ENCODE assay signal across 20 cellular contexts in the genomic region with DNA sequence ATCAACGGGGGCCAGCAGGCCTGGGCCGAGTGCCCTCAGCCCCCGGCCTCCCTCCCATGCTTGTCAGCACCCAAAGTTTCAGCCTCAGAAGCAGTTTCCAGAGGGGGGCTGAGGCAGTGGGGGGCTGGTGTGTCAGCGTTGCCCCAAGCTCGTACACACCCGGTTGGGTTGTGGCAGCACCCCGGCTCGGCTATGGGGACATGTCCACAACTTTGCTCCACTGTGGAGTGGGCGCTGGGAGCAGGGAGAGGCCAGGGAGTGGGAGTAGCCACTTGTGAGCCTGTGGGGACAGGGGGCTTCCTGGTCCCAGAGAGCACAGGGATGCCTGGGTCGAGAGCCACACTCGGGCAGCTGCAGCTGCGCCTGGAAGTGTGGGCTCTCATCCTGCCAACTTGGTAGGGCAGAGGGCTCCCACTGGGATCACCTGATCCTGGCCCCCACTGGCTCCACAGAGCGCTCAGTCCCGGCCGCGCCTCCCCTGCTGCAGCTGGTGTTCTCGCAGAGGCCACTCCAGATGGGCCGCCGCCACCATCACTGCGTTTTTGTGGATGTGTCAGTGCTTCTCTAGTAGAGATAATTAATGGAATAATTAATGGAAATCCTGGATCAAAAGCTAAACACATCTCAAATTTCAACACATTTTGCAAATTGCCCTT.
A peak's percentile ranks its signal among the peaks of the same experiment; 100 is the strongest.
DNase-seq lines count a peak whose midpoint lies in the region; ATAC-seq and TF ChIP-seq lines count a peak whose summit lies in the region.
"Had no signal": no experiment of that assay in that cellular context is flagged by ENCODE, and none has a peak within 500 bp of the region (broad histone marks: within the 10 kb centered on the region; RNA-seq: fewer than 3 reads in every experiment).

No MANE protein-coding gene starts in this region.

- WGBS in neuronal stem cell (ENCODE audit: extremely low coverage in 2 of 2, insufficient read length in 2 of 2, insufficient replicate concordance in 1 of 2), 2 donors: no CpG with 5 or more reads among the region's 20 CpGs

- H4K91ac ChIP-seq in neuronal stem cell (ENCODE audit: low read depth, low read length, poor library complexity): no peak overlapping the region

- H3K9ac ChIP-seq in neuronal stem cell (ENCODE audit: low read depth, low read length, poor library complexity): peak overlapping the region; percentile 44
- H3K9ac ChIP-seq: KMS-11 had no signal

- no peaks in the 10 kb centered on the region for H3K36me3 ChIP-seq in neuronal stem cell (replicated peaks in 1 of 2; ENCODE audit: control insufficient read depth in 2 of 2, insufficient read depth in 2 of 2, low read length in 2 of 2)
- H3K36me3 ChIP-seq in osteoblast (ENCODE audit: insufficient read depth, low read length): no peaks in the 10 kb centered on the region
- H3K36me3 ChIP-seq: SJSA1 had no signal

- ATAC-seq in GM19035 (IDR thresholded peaks at IDR 0.05; ENCODE audit: unreplicated experiment): no peak

- TF ChIP-seq CTCF in osteoblast (IDR thresholded peaks at IDR 0.05; ENCODE audit: extremely low read depth, low read depth, low read length): no peak

- H3K27ac ChIP-seq in neuronal stem cell (replicated peaks; ENCODE audit: low read length) (no peak overlapping the region), osteoblast (ENCODE audit: low read depth, low read length) (no peak overlapping the region)
- H3K27ac ChIP-seq: 22Rv1, KMS-11, PC-9, SJSA1 had no signal

- H3K27me3 ChIP-seq in neuronal stem cell (ENCODE audit: control insufficient read depth in 3 of 3, insufficient read depth in 3 of 3, low read depth in 1 of 3, low read length in 3 of 3): no peaks in the 10 kb centered on the region
- no peaks in the 10 kb centered on the region for H3K27me3 ChIP-seq in osteoblast (ENCODE audit: insufficient read depth, low read length)
- H3K27me3 ChIP-seq: SJSA1 had no signal

- no peak overlapping the region for H4K8ac ChIP-seq in neuronal stem cell (ENCODE audit: low read depth, low read length)

- H4K20me1 ChIP-seq in osteoblast (ENCODE audit: insufficient read depth, low read length): no peaks in the 10 kb centered on the region

- H3K23ac ChIP-seq in neuronal stem cell (ENCODE audit: low read depth, low read length, poor library complexity): peak overlapping the region; percentile 91

- peak overlapping the region; percentile 94 for H3K14ac ChIP-seq in neuronal stem cell (ENCODE audit: low read length)

- DNase-seq in NCI-H1694 treated with DMSO at 0.1 percent for 48 hours (lab: John Stamatoyannopoulos, UW) (peak; percentile 25), NCI-H1694 (lab: John Stamatoyannopoulos, UW) (no peak), D341Med (ENCODE audit: low spot score) (peak; percentile 68), NCI-H524 treated with DMSO at 0.1 percent for 48 hours (lab: John Stamatoyannopoulos, UW) (peak; percentile 85), neuronal stem cell (ENCODE audit: low spot score) (no peak), osteoblast (ENCODE audit: insufficient read length, low spot score, missing footprints) (no peak), HuH-7 (ENCODE audit: low spot score) (no peak)
- DNase-seq: CD4-positive, alpha-beta T cell; DMS79; MM.1S; NCI-H1417; NCI-H2029 treated with DMSO at 0.1 percent for 48 hours; NCI-H226; NCI-H526 treated with DMSO at 0.1 percent for 48 hours; PC-9 had no signal

- H2BK15ac ChIP-seq in neuronal stem cell (ENCODE audit: low read length): peak overlapping the region; percentile 81

- peak overlapping the region; percentile 61 for H2BK120ac ChIP-seq in neuronal stem cell (ENCODE audit: low read depth, low read length)

- H3K9me3 ChIP-seq in neuronal stem cell (replicated peaks in 1 of 2; ENCODE audit: control insufficient read depth in 2 of 2, insufficient read depth in 1 of 2, low read depth in 1 of 2, low read length in 2 of 2): no peaks in the 10 kb centered on the region
- H3K9me3 ChIP-seq in osteoblast (ENCODE audit: low read depth, low read length): no peaks in the 10 kb centered on the region
- H3K9me3 ChIP-seq: SJSA1 had no signal

- H3K4me3 ChIP-seq in neuronal stem cell (ENCODE audit: low read length in 2 of 2) (no peak overlapping the region), osteoblast (ENCODE audit: insufficient read depth, low read length) (no peak overlapping the region)
- H3K4me3 ChIP-seq: GM23338, PC-9, SJSA1 had no signal

- H2AK5ac ChIP-seq in neuronal stem cell (ENCODE audit: low read depth, low read length): peak overlapping the region; percentile 95

- H3K18ac ChIP-seq in neuronal stem cell (ENCODE audit: low read length): peak overlapping the region; percentile 80

- H2BK5ac ChIP-seq in neuronal stem cell (ENCODE audit: low read length): no peak overlapping the region

- H3K79me2 ChIP-seq in osteoblast (ENCODE audit: insufficient read depth, low read length): no peaks in the 10 kb centered on the region

- H3K4me2 ChIP-seq in neuronal stem cell (ENCODE audit: insufficient read depth, low read length, poor library complexity, severe bottlenecking) (no peak overlapping the region), osteoblast (ENCODE audit: insufficient read depth, low read length) (no peak overlapping the region)
- H3K4me2 ChIP-seq: GM23338, KMS-11, PC-9 had no signal

- H2BK12ac ChIP-seq in neuronal stem cell (ENCODE audit: low read length): peak overlapping the region; percentile 58

- H3K4me1 ChIP-seq in neuronal stem cell (ENCODE audit: control insufficient read depth in 2 of 2, insufficient read depth in 1 of 2, low read depth in 1 of 2, low read length in 2 of 2): no peaks in the 10 kb centered on the region
- no peaks in the 10 kb centered on the region for H3K4me1 ChIP-seq in osteoblast (ENCODE audit: insufficient read depth, low read length)
- H3K4me1 ChIP-seq: SJSA1 had no signal

- H3K4ac ChIP-seq in neuronal stem cell (ENCODE audit: low read length): no peak overlapping the region

- peaks cover 3% of the 10 kb centered on the region for H3K79me1 ChIP-seq in neuronal stem cell (ENCODE audit: low read depth, low read length)

- H2AFZ ChIP-seq in neuronal stem cell (ENCODE audit: low read length): peak overlapping the region; percentile 53
- H2AFZ ChIP-seq in osteoblast (ENCODE audit: low read length): no peak overlapping the region
- H2AFZ ChIP-seq: PC-9 had no signal

Comparison
In these comparisons a context has a peak if more than half of its experiments do, and no peak if none do; other contexts are left out.
1. DNase-seq: peak in NCI-H1694 treated with DMSO at 0.1 percent for 48 hours (single experiment), D341Med (single experiment) and NCI-H524 treated with DMSO at 0.1 percent for 48 hours (single experiment); none in NCI-H1694 (single experiment), neuronal stem cell (single experiment), osteoblast (single experiment) and HuH-7 (single experiment).